Comparison of ENCODE assay signal across 8 cellular contexts in genomic region chr6:96626749-96627353, GRCh38.
DNase-seq lines count a peak whose midpoint lies in the region; ATAC-seq, FAIRE-seq and TF ChIP-seq lines count a peak whose summit lies in the region.

No MANE protein-coding gene starts in this region.

- H3K23ac ChIP-seq in neuronal stem cell (ENCODE audit: low read depth, low read length, poor library complexity): no peak overlapping the region

- TF ChIP-seq EP300 in K562 (IDR thresholded peaks at IDR 0.05; ENCODE audit: low read length): no peak

- peak; percentile 65 to 85 for TF ChIP-seq RAD21 in K562 (CRISPR knock-in tag; conservative IDR thresholded peaks at IDR 0.05 in 1 of 2, IDR thresholded peaks at IDR 0.05 in 1 of 2)

- no peak overlapping the region for H3K14ac ChIP-seq in neuronal stem cell (ENCODE audit: low read length)

- in situ Hi-C loops in K562 (cut with MboI): loop anchor here (5.0 to 10.0 kb wide), 2 partner anchors 268 to 430 kb away; partner anchors contain the start of gene NDUFAF4

- peak; percentile 68 for DNase-seq in DMS53 (lab: John Stamatoyannopoulos, UW)
- peak; percentile 14 to 61 for DNase-seq in NCI-H446 (lab: John Stamatoyannopoulos, UW)
- peak; percentile 8 to 21 (median 14) for DNase-seq in K562 (ENCODE audit: extremely low read depth in 1 of 4, low spot score in 3 of 4)
- DNase-seq in right lobe of liver: no peak
- DNase-seq in uterus: no peak
- DNase-seq in neuronal stem cell (ENCODE audit: low spot score): no peak

- H3K4me2 ChIP-seq in K562 (ENCODE audit: insufficient read depth, low read length) (no peak overlapping the region), neuronal stem cell (ENCODE audit: insufficient read depth, low read length, poor library complexity, severe bottlenecking) (no peak overlapping the region)

- no peak overlapping the region for H3K18ac ChIP-seq in neuronal stem cell (ENCODE audit: low read length)

- CTCF ChIA-PET in K562 (lab: Yijun Ruan, JAX; ENCODE audit: low intra/inter-chr PET ratio): interaction anchor here (0.9 to 2.6 kb wide), 5 partner anchors 270 to 432 kb away, joined by 3 to 12 read pairs (median 9); no protein-coding TSS in a partner anchor

- no peak overlapping the region for H3K4ac ChIP-seq in neuronal stem cell (ENCODE audit: low read length)

- H2BK120ac ChIP-seq in neuronal stem cell (ENCODE audit: low read depth, low read length): no peak overlapping the region

- no peak overlapping the region for H2AFZ ChIP-seq in K562 (ENCODE audit: low read depth, low read length)
- H2AFZ ChIP-seq in neuronal stem cell (ENCODE audit: low read length): no peak overlapping the region

- TF ChIP-seq CTCF in K562 (IDR thresholded peaks at IDR 0.05 in 2 of 3, conservative IDR thresholded peaks at IDR 0.05 in 1 of 3; ENCODE audit: insufficient read depth in 2 of 3, low read depth in 1 of 3, low read length in 3 of 3): peak in 2 of 3 experiments; percentile 9 to 64; a peak in 3 of 6 replicates
- peak; percentile 32 to 49 (median 41) for TF ChIP-seq CTCF in right lobe of liver (IDR thresholded peaks at IDR 0.05)
- TF ChIP-seq CTCF in uterus (IDR thresholded peaks at IDR 0.05): peak in 2 of 4 experiments; percentile 13 to 18

- H3K4me1 ChIP-seq in K562 (replicated peaks in 1 of 2; ENCODE audit: control insufficient read depth in 2 of 2, insufficient read depth in 2 of 2, low read length in 2 of 2) (0 out of 5 replicates have a peak, but pooled peaks cover 0 to 5% of the 10 kb centered on the region in 2 experiments), right lobe of liver (no peaks in the 10 kb centered on the region), uterus (no peaks in the 10 kb centered on the region), neuronal stem cell (ENCODE audit: control insufficient read depth in 2 of 2, insufficient read depth in 1 of 2, low read depth in 1 of 2, low read length in 2 of 2) (no peaks in the 10 kb centered on the region)

- no peak overlapping the region for H2BK5ac ChIP-seq in neuronal stem cell (ENCODE audit: low read length)

- H2BK15ac ChIP-seq in neuronal stem cell (ENCODE audit: low read length): no peak overlapping the region

- no peaks in the 10 kb centered on the region for H3K27me3 ChIP-seq in K562 (ENCODE audit: control insufficient read depth in 2 of 2, insufficient read depth in 2 of 2, low read length in 2 of 2)
- no peaks in the 10 kb centered on the region for H3K27me3 ChIP-seq in right lobe of liver
- no peaks in the 10 kb centered on the region for H3K27me3 ChIP-seq in uterus
- H3K27me3 ChIP-seq in neuronal stem cell (ENCODE audit: control insufficient read depth in 3 of 3, insufficient read depth in 3 of 3, low read depth in 1 of 3, low read length in 3 of 3): no peaks in the 10 kb centered on the region

- no peak overlapping the region for H4K8ac ChIP-seq in neuronal stem cell (ENCODE audit: low read depth, low read length)

- BruUV-seq in K562 (replicated peaks; lab: Mats Ljungman, UMichigan): no TSS peak

- peak; percentile 85 for FAIRE-seq in K562 (lab: Jason Lieb, UNC)

- H3K4me3 ChIP-seq in K562: no peak overlapping the region
- H3K4me3 ChIP-seq in right lobe of liver: no peak overlapping the region
- H3K4me3 ChIP-seq in uterus: no peak overlapping the region
- H3K4me3 ChIP-seq in neuronal stem cell (ENCODE audit: low read length in 2 of 2): no peak overlapping the region

- H2BK12ac ChIP-seq in neuronal stem cell (ENCODE audit: low read length): no peak overlapping the region

- 0% methylated on average over 2 of the region's 2 CpGs for WGBS in K562 (ENCODE audit: insufficient coverage, low coverage, missing lambda C conversion rate)
- 6% methylated on average over 2 of the region's 2 CpGs for WGBS in right lobe of liver (ENCODE audit: insufficient coverage, low coverage, low lambda C conversion rate, missing lambda C conversion rate)
- WGBS in neuronal stem cell (ENCODE audit: extremely low coverage in 2 of 2, insufficient read length in 2 of 2, insufficient replicate concordance in 1 of 2), 2 donors: no CpG with 5 or more reads among the region's 2 CpGs

- H2AK5ac ChIP-seq in neuronal stem cell (ENCODE audit: low read depth, low read length): no peak overlapping the region

- H4K20me1 ChIP-seq in K562 (replicated peaks; ENCODE audit: control insufficient read depth, insufficient read depth, low read length): no peaks in the 10 kb centered on the region

- intact Hi-C loops in K562 (cut with micrococcal nuclease): loop anchor here (1.0 to 5.0 kb wide), 3 partner anchors 135 to 432 kb away; partner anchors contain the start of gene NDUFAF4
- intact Hi-C loops in right lobe of liver (cut with DNase I): loop anchor here in 1 of 2 donors (5.0 kb wide), 1 partner anchor 435 kb away; no protein-coding TSS in a partner anchor
- intact Hi-C loops in uterus (cut with DNase I; ENCODE audit: low total_unique reads): no loop called here

- H3K27ac ChIP-seq in K562 (ENCODE audit: extremely low read depth, low read depth, low read length): no peak overlapping the region
- no peak overlapping the region for H3K27ac ChIP-seq in right lobe of liver
- no peak overlapping the region for H3K27ac ChIP-seq in uterus
- H3K27ac ChIP-seq in neuronal stem cell (replicated peaks; ENCODE audit: low read length): no peak overlapping the region

- H4K91ac ChIP-seq in neuronal stem cell (ENCODE audit: low read depth, low read length, poor library complexity): no peak overlapping the region

- peak; percentile 94 for ATAC-seq in GM19438 (IDR thresholded peaks at IDR 0.05; ENCODE audit: low read depth, unreplicated experiment)
- ATAC-seq in HG03280 (IDR thresholded peaks at IDR 0.05; ENCODE audit: unreplicated experiment): peak; percentile 96
- peak; percentile 82 for ATAC-seq in K562
- ATAC-seq in right lobe of liver: peak; percentile 64 to 82 (median 65)

- H3K36me3 ChIP-seq in K562 (ENCODE audit: control insufficient read depth, insufficient read depth, low read length) (no peaks in the 10 kb centered on the region), right lobe of liver (no peaks in the 10 kb centered on the region), uterus (no peaks in the 10 kb centered on the region), neuronal stem cell (replicated peaks in 1 of 2; ENCODE audit: control insufficient read depth in 2 of 2, insufficient read depth in 2 of 2, low read length in 2 of 2) (no peaks in the 10 kb centered on the region)

- TF ChIP-seq POLR2A in K562 (conservative IDR thresholded peaks at IDR 0.05): no peak
- no peak for TF ChIP-seq POLR2A in right lobe of liver (IDR thresholded peaks at IDR 0.05)
- no peak for TF ChIP-seq POLR2A in uterus (IDR thresholded peaks at IDR 0.05)

- no peaks in the 10 kb centered on the region for H3K79me1 ChIP-seq in neuronal stem cell (ENCODE audit: low read depth, low read length)

- POLR2A ChIA-PET in K562 (lab: Yijun Ruan, JAX): no interaction called here

- no peaks in the 10 kb centered on the region for H3K79me2 ChIP-seq in K562 (ENCODE audit: control insufficient read depth, insufficient read depth, low read length)

- H3K9me3 ChIP-seq in K562 (replicated peaks; ENCODE audit: control insufficient read depth, insufficient read depth, low read depth, low read length) (no peaks in the 10 kb centered on the region), right lobe of liver (no peaks in the 10 kb centered on the region), uterus (no peaks in the 10 kb centered on the region), neuronal stem cell (replicated peaks in 1 of 2; ENCODE audit: control insufficient read depth in 2 of 2, insufficient read depth in 1 of 2, low read depth in 1 of 2, low read length in 2 of 2) (no peaks in the 10 kb centered on the region)

- no peaks in the 10 kb centered on the region for H3K9me1 ChIP-seq in K562 (ENCODE audit: control insufficient read depth, insufficient read depth, low read length)

- H3K9ac ChIP-seq in K562 (ENCODE audit: insufficient read depth in 1 of 2, low read depth in 2 of 2, low read length in 2 of 2) (no peak overlapping the region), neuronal stem cell (ENCODE audit: low read depth, low read length, poor library complexity) (no peak overlapping the region)

TF ChIP-seq in K562, 482 proteins besides CTCF, POLR2A, EP300 and RAD21 (continues in another document):
- TF ChIP-seq ZNF395 (CRISPR knock-in tag; IDR thresholded peaks at IDR 0.05) (no peak), DEAF1 (CRISPR knock-in tag; IDR thresholded peaks at IDR 0.05) (peak; percentile 55; the same call in 1 of the 2 replicates), GABPB2 (CRISPR knock-in tag; conservative IDR thresholded peaks at IDR 0.05) (no peak), ZNF583 (CRISPR knock-in tag; IDR thresholded peaks at IDR 0.05) (no peak), ZNF384 (IDR thresholded peaks at IDR 0.05; ENCODE audit: low read depth, low read length) (peak; percentile 90), SMC3 (conservative IDR thresholded peaks at IDR 0.05; ENCODE audit: insufficient read depth, low read depth, low read length) (peak; percentile 38)

Comparison
In these comparisons a context has a peak if more than half of its experiments do, and no peak if none do; other contexts are left out.
1. DNase-seq: peak in DMS53 (single experiment), NCI-H446 (2 of 2) and K562 (4 of 4); none in right lobe of liver (0 of 3), uterus (0 of 2) and neuronal stem cell (single experiment).
2. Peak in every context shown above with its lines, with median percentiles within 50 percentile points of each other: ATAC-seq.